26 cellular contexts compared by ENCODE assay signal in genomic region chr16:83418565-83418964, GRCh38.
DNase-seq lines count a peak whose midpoint lies in the region; ATAC-seq, FAIRE-seq and TF ChIP-seq lines count a peak whose summit lies in the region.
"Had no signal": no experiment of that assay in that cellular context is flagged by ENCODE, and none has a peak within 500 bp of the region (broad histone marks: within the 10 kb centered on the region; RNA-seq: fewer than 3 reads in every experiment).

No MANE protein-coding gene starts in this region.

- intact Hi-C loops in ascending aorta (cut with DNase I) = no loop called here

- no peaks in the 10 kb centered on the region for H3K4me1 ChIP-seq in ascending aorta
- H3K4me1 ChIP-seq: parathyroid adenoma, suprapubic skin, vagina had no signal

- DNase-seq in D721Med (ENCODE audit: insufficient read length, low spot score) (no peak), WERI-Rb-1 (no peak), glutamatergic neuron (no peak), ascending aorta (ENCODE audit: low spot score in 2 of 2) (no peak)
- DNase-seq in stimulated activated naive CD8-positive, alpha-beta T cell treated with anti-CD3 and anti-CD28 coated beads, Interleukin-15, Interleukin-2, amounts not matched to agents 100 U/mL and 50 U/mL, for 24 hours = no peak
- DNase-seq: activated CD4-positive, alpha-beta T cell treated with anti-CD3 and anti-CD28 coated beads, Interleukin-2, amount 50 U/mL, for 48 hours; activated CD4-positive, CD25-positive, alpha-beta regulatory T cell; activated CD8-positive, alpha-beta memory T cell treated with anti-CD3 and anti-CD28 coated beads, Interleukin-2, amount 50 U/mL, for 48 hours; activated naive CD8-positive, alpha-beta T cell treated with anti-CD3 and anti-CD28 coated beads, Interleukin-2, amount 10 ng/mL, durations not matched to agents 7 days and 5 days; CD4-positive, alpha-beta memory T cell; DMS153; effector CD8-positive, alpha-beta T cell; GF-D8; left colon; natural killer cell; NCI-H1105 treated with DMSO at 0.1 percent for 48 hours; NCI-H2029 treated with DMSO at 0.1 percent for 48 hours; T-helper 9 cell had no signal

- H3K36me3 Mint-ChIP-seq in glutamatergic neuron (ENCODE audit: unreplicated experiment) = no peaks in the 10 kb centered on the region
- H3K36me3 Mint-ChIP-seq: activated naive CD8-positive, alpha-beta T cell treated with anti-CD3 and anti-CD28 coated beads, Interleukin-2, amount 10 ng/mL, durations not matched to agents 7 days and 5 days; CD4-positive, alpha-beta memory T cell; mesothelial cell of epicardium; natural killer cell had no signal

- H3K4me1 Mint-ChIP-seq in glutamatergic neuron (ENCODE audit: low read depth, unreplicated experiment) = no peaks in the 10 kb centered on the region
- H3K4me1 Mint-ChIP-seq: activated naive CD8-positive, alpha-beta T cell treated with anti-CD3 and anti-CD28 coated beads, Interleukin-2, amount 10 ng/mL, durations not matched to agents 7 days and 5 days; CD4-positive, alpha-beta memory T cell; mesothelial cell of epicardium; natural killer cell had no signal

- no peaks in the 10 kb centered on the region for H3K27me3 ChIP-seq in WERI-Rb-1 (ENCODE audit: insufficient read depth, low read depth, severe bottlenecking)
- H3K27me3 ChIP-seq in ascending aorta = no peaks in the 10 kb centered on the region
- H3K27me3 ChIP-seq: suprapubic skin, vagina had no signal

- no peak overlapping the region for H3K27ac ChIP-seq in WERI-Rb-1
- H3K27ac ChIP-seq in ascending aorta = no peak overlapping the region
- H3K27ac ChIP-seq: parathyroid adenoma, RWPE1, suprapubic skin, vagina had no signal

- no peak overlapping the region for H3K27ac Mint-ChIP-seq in glutamatergic neuron (ENCODE audit: unreplicated experiment)
- H3K27ac Mint-ChIP-seq: activated naive CD8-positive, alpha-beta T cell treated with anti-CD3 and anti-CD28 coated beads, Interleukin-2, amount 10 ng/mL, durations not matched to agents 7 days and 5 days; activated T-helper 2 cell treated with anti-CD3 and anti-CD28 coated beads, Interferon-gamma antibody, Interleukin-2, Interleukin-4, amounts not matched to agents 10 μg/mL and 5 μg/mL and 100 μg/mL, durations not matched to agents 14 hours and 24 hours and 36 hours; CD4-positive, alpha-beta memory T cell; mesothelial cell of epicardium; natural killer cell had no signal

- no peak overlapping the region for H3K4me3 Mint-ChIP-seq in glutamatergic neuron (ENCODE audit: unreplicated experiment)
- H3K4me3 Mint-ChIP-seq: activated naive CD8-positive, alpha-beta T cell treated with anti-CD3 and anti-CD28 coated beads, Interleukin-2, amount 10 ng/mL, durations not matched to agents 7 days and 5 days; CD4-positive, alpha-beta memory T cell; mesothelial cell of epicardium; natural killer cell had no signal

- H3K36me3 ChIP-seq in WERI-Rb-1 = no peaks in the 10 kb centered on the region
- H3K36me3 ChIP-seq in ascending aorta = no peaks in the 10 kb centered on the region
- H3K36me3 ChIP-seq: suprapubic skin, vagina had no signal

- no peak overlapping the region for H3K4me3 ChIP-seq in GM12875 (ENCODE audit: low read depth, low read length)
- H3K4me3 ChIP-seq in WERI-Rb-1 (ENCODE audit: low read depth, low read length) = no peak overlapping the region
- no peak overlapping the region for H3K4me3 ChIP-seq in ascending aorta
- H3K4me3 ChIP-seq: suprapubic skin, vagina had no signal

- H3K9me3 Mint-ChIP-seq in glutamatergic neuron (ENCODE audit: unreplicated experiment) = no peaks in the 10 kb centered on the region
- H3K9me3 Mint-ChIP-seq: activated T-helper 2 cell treated with anti-CD3 and anti-CD28 coated beads, Interferon-gamma antibody, Interleukin-2, Interleukin-4, amounts not matched to agents 10 μg/mL and 5 μg/mL and 100 μg/mL, durations not matched to agents 14 hours and 24 hours and 36 hours; mesothelial cell of epicardium; natural killer cell had no signal

- peaks cover 4% of the 10 kb centered on the region for H3K27me3 Mint-ChIP-seq in glutamatergic neuron (ENCODE audit: unreplicated experiment)
- H3K27me3 Mint-ChIP-seq: activated naive CD8-positive, alpha-beta T cell treated with anti-CD3 and anti-CD28 coated beads, Interleukin-2, amount 10 ng/mL, durations not matched to agents 7 days and 5 days had no signal

- no peaks in the 10 kb centered on the region for H3K9me3 ChIP-seq in WERI-Rb-1 (ENCODE audit: severe bottlenecking)
- H3K9me3 ChIP-seq in ascending aorta = no peaks in the 10 kb centered on the region
- H3K9me3 ChIP-seq: suprapubic skin, vagina had no signal

- ATAC-seq in stimulated activated naive CD8-positive, alpha-beta T cell treated with anti-CD3 and anti-CD28 coated beads, Interleukin-15, Interleukin-2, amounts not matched to agents 100 U/mL and 50 U/mL, for 24 hours = no peak
- ATAC-seq in GM19351 (IDR thresholded peaks at IDR 0.05; ENCODE audit: unreplicated experiment) = no peak
- ATAC-seq: left colon, natural killer cell had no signal

- FAIRE-seq in D721Med (lab: Jason Lieb, UNC) = no peak

- TF ChIP-seq CTCF in D721Med (IDR thresholded peaks at IDR 0.05; ENCODE audit: insufficient read depth, missing control alignments) (peak; percentile 6), GM12875 (IDR thresholded peaks at IDR 0.05; ENCODE audit: borderline replicate concordance, insufficient read depth, low read depth, low read length) (peak; percentile 14; the same call in 1 of the 2 replicates), WERI-Rb-1 (IDR thresholded peaks at IDR 0.05; ENCODE audit: low read depth, low read length) (peak; percentile 46), glutamatergic neuron (IDR thresholded peaks at IDR 0.05; ENCODE audit: partially characterized antibody, unreplicated experiment) (peak; percentile 27), ascending aorta (IDR thresholded peaks at IDR 0.05) (no peak)

Comparison
In these comparisons a context has a peak if more than half of its experiments do, and no peak if none do; other contexts are left out.
1. CTCF ChIP-seq: peak in D721Med (single experiment), GM12875 (single experiment), WERI-Rb-1 (single experiment) and glutamatergic neuron (single experiment); none in ascending aorta (0 of 3).